ENCODE assay signal across 1 cellular context in the genomic region with DNA sequence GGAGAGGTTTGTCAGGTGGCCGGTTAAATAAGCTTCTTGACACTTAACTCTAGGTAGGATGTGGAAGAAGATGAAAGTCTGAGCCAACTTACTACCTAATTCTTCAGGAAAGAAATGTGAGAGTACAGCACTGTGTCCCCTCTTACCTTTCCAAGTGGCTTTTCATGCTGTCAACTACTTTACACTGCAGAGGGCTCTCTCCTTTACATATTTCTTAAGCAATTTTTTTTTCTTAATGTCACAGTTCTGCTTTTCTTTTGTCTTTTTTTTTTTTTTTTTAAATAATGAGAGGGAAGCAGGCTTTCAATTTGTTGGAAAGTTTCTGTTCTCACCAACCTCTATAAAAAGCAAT.
A peak's percentile ranks its signal among the peaks of the same experiment; 100 is the strongest.
TF ChIP-seq lines count a peak whose summit lies in the region.

No MANE protein-coding gene starts in this region.

TF ChIP-seq in K562, 482 proteins besides CTCF, POLR2A, EP300 and RAD21:
- TF ChIP-seq PTTG1 (tag; IDR thresholded peaks at IDR 0.05; ENCODE audit: low read depth) (no peak), ZNF586 (CRISPR knock-in tag; conservative IDR thresholded peaks at IDR 0.05) (peak; percentile 80; the same call in 1 of the 2 replicates), ELF1 (tag; IDR thresholded peaks at IDR 0.05) (0 out of 2 replicates have a peak, but pooled peaks have one; percentile 6), ERF (CRISPR knock-in tag; IDR thresholded peaks at IDR 0.05) (no peak), ZNF165 (CRISPR knock-in tag; IDR thresholded peaks at IDR 0.05; ENCODE audit: borderline replicate concordance) (0 out of 2 replicates have a peak, but pooled peaks have one; percentile 19), SIRT6 (IDR thresholded peaks at IDR 0.05; ENCODE audit: low read depth, low read length) (no peak), ZNF398 (CRISPR knock-in tag; IDR thresholded peaks at IDR 0.05) (no peak), TSHZ1 (CRISPR knock-in tag; IDR thresholded peaks at IDR 0.05) (0 out of 2 replicates have a peak, but pooled peaks have one; percentile 7)
